ENCODE assay signal across 12 cellular contexts in genomic region chr5:154138701-154139100, GRCh38. TPM values are rescaled to one million over a fixed set of nuclear protein-coding genes. Genes with fewer than 3 reads are reported as not detected.
DNase-seq lines count a peak whose midpoint lies in the region; ATAC-seq lines count a peak whose summit lies in the region.
"Had no signal": no experiment of that assay in that cellular context is flagged by ENCODE, and none has a peak within 500 bp of the region (broad histone marks: within the 10 kb centered on the region; RNA-seq: fewer than 3 reads in every experiment).

No MANE protein-coding gene starts in this region.

- no peak overlapping the region for H3K4me3 Mint-ChIP-seq in stimulated activated effector memory CD8-positive, alpha-beta T cell treated with anti-CD3 and anti-CD28 coated beads, Interleukin-12 subunit alpha, Interleukin-12 subunit beta, amount 100 ng/mL, for 72 hours
- H3K4me3 Mint-ChIP-seq in CD4-positive, alpha-beta memory T cell, result no peak overlapping the region
- H3K4me3 Mint-ChIP-seq: T-helper 2 cell treated with Interferon-gamma antibody and Interleukin-4, amounts not matched to agents 5 μg/mL and 100 μg/mL, for 36 hours had no signal

- H3K36me3 ChIP-seq in MG63 (no peaks in the 10 kb centered on the region), SJCRH30 (no peaks in the 10 kb centered on the region)
- no peaks in the 10 kb centered on the region for H3K36me3 ChIP-seq in CD4-positive, alpha-beta memory T cell (ENCODE audit: insufficient read depth, low read length)

- POLR2A ChIA-PET in CD4-positive, alpha-beta memory T cell (lab: Charles Lee; ENCODE audit: partially characterized antibody), result no interaction called here

- no peak overlapping the region for H3K4me3 ChIP-seq in MG63
- no peak overlapping the region for H3K4me3 ChIP-seq in SJCRH30
- no peak overlapping the region for H3K4me3 ChIP-seq in CD4-positive, alpha-beta memory T cell (ENCODE audit: low read length in 2 of 2)

- CTCF ChIA-PET in CD4-positive, alpha-beta memory T cell (lab: Charles Lee; ENCODE audit: partially characterized antibody), result no interaction called here

- H3K36me3 Mint-ChIP-seq in stimulated activated effector memory CD8-positive, alpha-beta T cell treated with anti-CD3 and anti-CD28 coated beads, Interleukin-12 subunit alpha, Interleukin-12 subunit beta, amount 100 ng/mL, for 72 hours, result no peaks in the 10 kb centered on the region
- H3K36me3 Mint-ChIP-seq in CD4-positive, alpha-beta memory T cell, result no peaks in the 10 kb centered on the region

- H3K27ac ChIP-seq in SJCRH30, result no peak overlapping the region
- no peak overlapping the region for H3K27ac ChIP-seq in CD4-positive, alpha-beta memory T cell (ENCODE audit: low read depth, low read length)

- peak; percentile 94 for ATAC-seq in left ventricle myocardium superior
- no peak for ATAC-seq in stimulated activated effector memory CD8-positive, alpha-beta T cell treated with anti-CD3 and anti-CD28 coated beads, Interleukin-12 subunit alpha, Interleukin-12 subunit beta, amount 100 ng/mL, for 72 hours

- H3K27ac Mint-ChIP-seq in stimulated activated effector memory CD8-positive, alpha-beta T cell treated with anti-CD3 and anti-CD28 coated beads, Interleukin-12 subunit alpha, Interleukin-12 subunit beta, amount 100 ng/mL, for 72 hours, result no peak overlapping the region
- H3K27ac Mint-ChIP-seq in CD4-positive, alpha-beta memory T cell, result no peak overlapping the region
- H3K27ac Mint-ChIP-seq: T-helper 2 cell treated with Interferon-gamma antibody and Interleukin-4, amounts not matched to agents 5 μg/mL and 100 μg/mL, for 36 hours had no signal

- H3K27me3 Mint-ChIP-seq in CD4-positive, alpha-beta memory T cell, result peaks cover 0 to 5% of the 10 kb centered on the region in 2 donors

- no peaks in the 10 kb centered on the region for H3K9me3 ChIP-seq in MG63
- H3K9me3 ChIP-seq in SJCRH30 (replicated peaks), result no peaks in the 10 kb centered on the region
- no peaks in the 10 kb centered on the region for H3K9me3 ChIP-seq in CD4-positive, alpha-beta memory T cell (ENCODE audit: control insufficient read depth in 1 of 2, low read length in 2 of 2)

- no peaks in the 10 kb centered on the region for H3K9me3 Mint-ChIP-seq in stimulated activated effector memory CD8-positive, alpha-beta T cell treated with anti-CD3 and anti-CD28 coated beads, Interleukin-12 subunit alpha, Interleukin-12 subunit beta, amount 100 ng/mL, for 72 hours
- H3K9me3 Mint-ChIP-seq in CD4-positive, alpha-beta memory T cell, result no peaks in the 10 kb centered on the region
- H3K9me3 Mint-ChIP-seq: T-helper 2 cell treated with Interferon-gamma antibody and Interleukin-4, amounts not matched to agents 5 μg/mL and 100 μg/mL, for 36 hours had no signal

- intact Hi-C loops in left ventricle myocardium superior (cut with micrococcal nuclease), result no loop called here
- intact Hi-C loops in CD4-positive, alpha-beta memory T cell (cut with micrococcal nuclease), result no loop called here

- H3K4me1 Mint-ChIP-seq in stimulated activated effector memory CD8-positive, alpha-beta T cell treated with anti-CD3 and anti-CD28 coated beads, Interleukin-12 subunit alpha, Interleukin-12 subunit beta, amount 100 ng/mL, for 72 hours, result no peaks in the 10 kb centered on the region
- no peaks in the 10 kb centered on the region for H3K4me1 Mint-ChIP-seq in CD4-positive, alpha-beta memory T cell

- DNase-seq in MG63 (peak; percentile 52), astrocyte of the hippocampus (ENCODE audit: low read depth, low spot score) (peak; percentile 75), left ventricle myocardium superior (peak; percentile 81), renal cortical epithelial cell (ENCODE audit: low read depth) (peak; percentile 36), iPS-NIHi7 (ENCODE audit: extremely low spot score) (no peak), SJCRH30 (no peak)
- DNase-seq in stimulated activated effector memory CD8-positive, alpha-beta T cell treated with anti-CD3 and anti-CD28 coated beads, Interleukin-12 subunit alpha, Interleukin-12 subunit beta, amount 100 ng/mL, for 72 hours (ENCODE audit: low spot score in 2 of 2), result no peak
- no peak for DNase-seq in CD4-positive, alpha-beta memory T cell
- DNase-seq: activated CD4-positive, CD25-positive, alpha-beta regulatory T cell treated with anti-CD3 and anti-CD28 coated beads, Interleukin-2, amount 50 U/mL, for 72 hours; foreskin melanocyte; IMR-90 had no signal

- peaks cover 8% of the 10 kb centered on the region; the same call in 1 of the 2 replicates for H3K4me1 ChIP-seq in SJCRH30
- H3K4me1 ChIP-seq in CD4-positive, alpha-beta memory T cell (ENCODE audit: insufficient read depth, low read length), result no peaks in the 10 kb centered on the region

- H3K27me3 ChIP-seq in MG63 (no peaks in the 10 kb centered on the region), SJCRH30 (peaks cover 18% of the 10 kb centered on the region)
- no peaks in the 10 kb centered on the region for H3K27me3 ChIP-seq in CD4-positive, alpha-beta memory T cell (ENCODE audit: insufficient read depth, low read length)

RNA-seq across cellular contexts. Expression of gene GALNT10, which starts 51.8 kb away (rescaled TPM):
- 25.9 and 26.3 TPM in 2 replicates for total RNA-seq in MG63 (2014; rRNA removed; shearing (Covaris generic); ENCODE audit: low replicate concordance)
- total RNA-seq in left ventricle myocardium superior (10.9 TPM), renal cortical epithelial cell (44.8 and 78.5 TPM in 2 replicates)
- 18.1 and 18.6 TPM in 2 replicates for total RNA-seq in SJCRH30 (2014; rRNA removed; shearing (Covaris generic))
- 10 to 100 TPM; 32.8 to 35.7 TPM for total RNA-seq in CD4-positive, alpha-beta memory T cell
- polyA plus RNA-seq in CD4-positive, alpha-beta memory T cell, result 10 to 100 TPM in 1 of 2 donors, 1 to 10 TPM in 1; 9.6 to 20.7 TPM

Comparison
In these comparisons a context has a peak if more than half of its experiments do, and no peak if none do; other contexts are left out.
1. DNase-seq: peak in MG63 (single experiment), astrocyte of the hippocampus (single experiment), left ventricle myocardium superior (single experiment) and renal cortical epithelial cell (single experiment); none in stimulated activated effector memory CD8-positive, alpha-beta T cell treated with anti-CD3 and anti-CD28 coated beads, Interleukin-12 subunit alpha, Interleukin-12 subunit beta, amount 100 ng/mL, for 72 hours (0 of 2), iPS-NIHi7 (single experiment), SJCRH30 (0 of 2) and CD4-positive, alpha-beta memory T cell (0 of 5).